ENCODE assay signal across 24 cellular contexts in the genomic region with DNA sequence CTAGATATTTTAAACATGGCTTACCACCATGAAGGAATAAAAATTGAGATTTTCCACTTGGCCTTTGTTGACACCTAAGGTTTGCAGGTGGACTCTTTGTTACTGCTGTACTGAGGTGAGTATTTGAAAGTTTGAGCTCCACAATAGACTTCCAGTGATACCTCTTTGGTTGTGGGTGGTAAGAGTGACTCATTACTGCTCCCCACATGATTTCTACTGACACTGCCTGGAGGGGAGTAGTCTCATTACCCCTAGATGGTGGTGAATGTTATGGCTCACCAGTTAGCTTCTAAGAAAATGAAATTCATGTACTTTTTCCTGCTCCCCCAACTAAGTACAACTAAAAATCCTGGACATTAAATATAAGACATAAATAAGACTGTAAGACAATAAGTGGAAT.
DNase-seq lines count a peak whose midpoint lies in the region; ATAC-seq and TF ChIP-seq lines count a peak whose summit lies in the region.
"Had no signal": no experiment of that assay in that cellular context is flagged by ENCODE, and none has a peak within 500 bp of the region (broad histone marks: within the 10 kb centered on the region; RNA-seq: fewer than 3 reads in every experiment).

No MANE protein-coding gene starts in this region.

- TF ChIP-seq CTCF in omental fat pad (IDR thresholded peaks at IDR 0.05) (no peak), testis (IDR thresholded peaks at IDR 0.05) (no peak), nephron progenitor cell (IDR thresholded peaks at IDR 0.05) (no peak)

- intact Hi-C loops in testis (cut with DNase I; ENCODE audit: low total_unique reads), result no loop called here

- H3K9me3 ChIP-seq in testis, result no peaks in the 10 kb centered on the region
- H3K9me3 ChIP-seq: ascending aorta, suprapubic skin, uterus had no signal

- H3K36me3 ChIP-seq in testis (ENCODE audit: low read depth, missing control alignments), result no peaks in the 10 kb centered on the region
- H3K36me3 ChIP-seq: ascending aorta, suprapubic skin, uterus had no signal

- no peak overlapping the region for H3K4me3 Mint-ChIP-seq in nephron progenitor cell
- H3K4me3 Mint-ChIP-seq: central memory CD8-positive, alpha-beta T cell; natural killer cell; T-helper 1 cell treated with Interleukin-12 subunit alpha and Interleukin-12 subunit beta and Interleukin-4 antibody, amounts not matched to agents 30 μg/mL and 1 μg/mL, for 36 hours had no signal

- H3K27ac ChIP-seq in testis, result no peak overlapping the region
- H3K27ac ChIP-seq: ascending aorta, SK-N-MC, suprapubic skin, uterus had no signal

- DNase-seq in NCI-H226 (peak; percentile 33), kidney tubule cell (ENCODE audit: low spot score) (peak; percentile 4), omental fat pad (ENCODE audit: low spot score) (no peak), testis (no peak), nephron progenitor cell (no peak)
- DNase-seq: activated CD4-positive, alpha-beta T cell treated with anti-CD3 and anti-CD28 coated beads for 48 hours; dermis blood vessel endothelial cell; EL; GOT3; natural killer cell; NCI-H187; NCI-H69; retina; small intestine; stimulated activated CD4-positive, alpha-beta T cell treated with anti-CD3 and anti-CD28 coated beads, Interleukin-1b, Interleukin-23, amount 100 ng/mL, for 48 hours; uterus had no signal

- H3K4me1 Mint-ChIP-seq in nephron progenitor cell, result no peaks in the 10 kb centered on the region
- H3K4me1 Mint-ChIP-seq: central memory CD8-positive, alpha-beta T cell; natural killer cell had no signal

- H3K27me3 ChIP-seq in testis, result no peaks in the 10 kb centered on the region
- H3K27me3 ChIP-seq: ascending aorta, suprapubic skin, uterus had no signal

- H3K9me3 Mint-ChIP-seq in nephron progenitor cell, result no peaks in the 10 kb centered on the region
- H3K9me3 Mint-ChIP-seq: activated naive CD4-positive, alpha-beta T cell treated with anti-CD3 and anti-CD28 coated beads, Interleukin-2, amount 50 U/mL, for 72 hours; T-helper 1 cell treated with Interleukin-12 subunit alpha and Interleukin-12 subunit beta and Interleukin-4 antibody, amounts not matched to agents 30 μg/mL and 1 μg/mL, for 36 hours had no signal

- H3K27me3 Mint-ChIP-seq in nephron progenitor cell (ENCODE audit: low read depth, poor library complexity), result no peaks in the 10 kb centered on the region
- H3K27me3 Mint-ChIP-seq: central memory CD8-positive, alpha-beta T cell had no signal

- peak; percentile 82 for ATAC-seq in GM18907 (IDR thresholded peaks at IDR 0.05; ENCODE audit: unreplicated experiment)
- peak; percentile 73 for ATAC-seq in HG02973 (IDR thresholded peaks at IDR 0.05; ENCODE audit: unreplicated experiment)
- no peak for ATAC-seq in omental fat pad (ENCODE audit: low FRiP score)
- ATAC-seq: natural killer cell had no signal

- no peak for TF ChIP-seq POLR2A in testis (IDR thresholded peaks at IDR 0.05)

- no peak overlapping the region for H3K4me3 ChIP-seq in testis
- H3K4me3 ChIP-seq: ascending aorta, SK-N-MC, suprapubic skin, uterus had no signal

- H3K36me3 Mint-ChIP-seq in nephron progenitor cell (ENCODE audit: low read depth), result no peaks in the 10 kb centered on the region
- H3K36me3 Mint-ChIP-seq: activated naive CD4-positive, alpha-beta T cell treated with anti-CD3 and anti-CD28 coated beads, Interleukin-2, amount 50 U/mL, for 72 hours had no signal

- no peak overlapping the region for H3K27ac Mint-ChIP-seq in nephron progenitor cell
- H3K27ac Mint-ChIP-seq: activated naive CD4-positive, alpha-beta T cell treated with anti-CD3 and anti-CD28 coated beads, Interleukin-2, amount 50 U/mL, for 72 hours; natural killer cell; T-helper 1 cell treated with Interleukin-12 subunit alpha and Interleukin-12 subunit beta and Interleukin-4 antibody, amounts not matched to agents 30 μg/mL and 1 μg/mL, for 36 hours had no signal

- H3K4me1 ChIP-seq in testis, result no peaks in the 10 kb centered on the region
- H3K4me1 ChIP-seq: ascending aorta, suprapubic skin, uterus had no signal

Comparison
In these comparisons a context has a peak if more than half of its experiments do, and no peak if none do; other contexts are left out.
1. DNase-seq: peak in NCI-H226 (single experiment) and kidney tubule cell (single experiment); none in omental fat pad (single experiment), testis (single experiment) and nephron progenitor cell (single experiment).